22 cellular contexts compared by ENCODE assay signal in genomic region chr12:109655578-109655977, GRCh38.
"Had no signal": no experiment of that assay in that cellular context is flagged by ENCODE, and none has a peak within 500 bp of the region (broad histone marks: within the 10 kb centered on the region; RNA-seq: fewer than 3 reads in every experiment).

No MANE protein-coding gene starts in this region.

- H3K4me3 Mint-ChIP-seq: immature natural killer cell; naive thymus-derived CD8-positive, alpha-beta T cell; stimulated activated memory B cell treated with anti-CD40 and anti-IgM and Interleukin-4, amounts not matched to agents 10 μg/mL and 1 μg/mL and 100 μg/mL, for 72 hours; stimulated activated naive CD8-positive, alpha-beta T cell treated with anti-CD3 and anti-CD28 coated beads, Interleukin-15, amount 100 ng/mL, for 72 hours; type B pancreatic cell had no signal

- H3K27ac Mint-ChIP-seq: immature natural killer cell; naive thymus-derived CD8-positive, alpha-beta T cell; progenitor cell of endocrine pancreas; stimulated activated memory B cell treated with anti-CD40 and anti-IgM and Interleukin-4, amounts not matched to agents 10 μg/mL and 1 μg/mL and 100 μg/mL, for 72 hours; type B pancreatic cell had no signal

- H3K4me1 Mint-ChIP-seq: immature natural killer cell; naive thymus-derived CD8-positive, alpha-beta T cell; stimulated activated memory B cell treated with anti-CD40 and anti-IgM and Interleukin-4, amounts not matched to agents 10 μg/mL and 1 μg/mL and 100 μg/mL, for 72 hours; stimulated activated naive CD8-positive, alpha-beta T cell treated with anti-CD3 and anti-CD28 coated beads, Interleukin-15, amount 100 ng/mL, for 72 hours had no signal

- H3K9me3 Mint-ChIP-seq: naive thymus-derived CD8-positive, alpha-beta T cell; stimulated activated memory B cell treated with anti-CD40 and anti-IgM and Interleukin-4, amounts not matched to agents 10 μg/mL and 1 μg/mL and 100 μg/mL, for 72 hours; stimulated activated naive CD8-positive, alpha-beta T cell treated with anti-CD3 and anti-CD28 coated beads, Interleukin-15, amount 100 ng/mL, for 72 hours; type B pancreatic cell had no signal

- ATAC-seq: left colon; left lung; lower lobe of right lung; naive thymus-derived CD8-positive, alpha-beta T cell; right lobe of liver; stimulated activated memory B cell treated with anti-CD40 and anti-IgM and Interleukin-4, amounts not matched to agents 10 μg/mL and 1 μg/mL and 100 μg/mL, for 72 hours; stimulated activated naive CD8-positive, alpha-beta T cell treated with anti-CD3 and anti-CD28 coated beads, Interleukin-15, amount 100 ng/mL, for 72 hours had no signal

- DNase-seq: hypothalamus; immature natural killer cell; kidney; left colon; left lung; lower lobe of right lung; mammary epithelial cell; mesenchymal stem cell; occipital lobe; ovary; right lobe of liver; stimulated activated CD4-positive, alpha-beta T cell treated with anti-CD3 and anti-CD28 coated beads, Interleukin-1b, Interleukin-23, amount 100 ng/mL, for 48 hours; stimulated activated CD4-positive, alpha-beta T cell treated with anti-CD3 and anti-CD28 coated beads, Interleukin-2, amount 100 ng/mL, for 48 hours; stimulated activated CD4-positive, alpha-beta T cell treated with anti-CD3 and anti-CD28 coated beads, Interleukin-4, amount 100 ng/mL, for 4 hours; stimulated activated CD8-positive, alpha-beta memory T cell treated with anti-CD3 and anti-CD28 coated beads, Interleukin-4, amount 100 ng/mL, for 48 hours; stimulated activated naive CD4-positive, alpha-beta T cell treated with Interleukin-2 at 50 U/mL for 16 hours; stimulated activated naive CD8-positive, alpha-beta T cell treated with anti-CD3 and anti-CD28 coated beads, Interleukin-15, amount 100 ng/mL, for 72 hours; substantia nigra had no signal

- H3K36me3 Mint-ChIP-seq: immature natural killer cell; naive thymus-derived CD8-positive, alpha-beta T cell; stimulated activated memory B cell treated with anti-CD40 and anti-IgM and Interleukin-4, amounts not matched to agents 10 μg/mL and 1 μg/mL and 100 μg/mL, for 72 hours; type B pancreatic cell had no signal
